Comparison of ENCODE assay signal across 15 cellular contexts in the genomic region with DNA sequence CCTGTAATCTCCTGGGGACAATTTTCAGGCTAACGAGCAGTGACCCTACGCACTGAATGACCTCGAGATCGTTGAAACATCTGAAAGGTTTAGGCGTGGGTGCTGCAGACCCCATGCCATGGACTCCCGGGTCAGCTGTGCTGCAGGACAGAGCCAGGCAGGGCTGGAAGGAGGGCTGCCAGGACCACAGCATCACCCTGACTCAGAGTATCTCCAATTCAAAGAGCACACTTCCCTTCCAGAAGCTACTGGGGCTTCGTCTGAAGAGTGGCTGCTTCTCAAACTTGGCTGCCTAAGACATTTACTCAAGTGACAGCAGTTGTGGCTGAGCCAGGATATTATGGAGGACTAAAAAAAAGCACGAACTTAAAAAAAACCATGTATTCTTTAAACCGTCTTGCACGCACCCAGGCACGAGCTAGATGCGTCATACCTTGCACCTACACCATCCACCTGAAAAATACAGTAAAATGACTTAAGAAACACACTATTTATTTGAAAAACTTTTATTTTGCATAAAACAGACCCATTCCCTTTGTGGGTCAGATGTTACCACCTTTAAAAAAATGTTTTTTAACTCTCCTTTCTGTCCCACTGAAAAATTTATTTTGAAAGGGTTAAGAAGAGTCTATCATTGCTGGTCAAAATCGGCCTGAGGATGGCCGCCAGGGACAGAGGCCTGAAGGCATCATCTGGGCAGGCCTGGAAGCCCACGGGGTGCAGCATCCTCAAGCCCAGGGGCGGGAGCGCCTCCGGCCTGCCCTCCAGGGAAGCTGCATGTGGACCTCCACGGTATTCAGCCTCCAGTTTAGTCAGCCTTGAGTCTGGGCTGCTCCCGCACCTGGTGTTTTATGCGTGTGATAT. TPM values are rescaled to one million over a fixed set of nuclear protein-coding genes. Genes with fewer than 3 reads are reported as not detected.
DNase-seq lines count a peak whose midpoint lies in the region; ATAC-seq and TF ChIP-seq lines count a peak whose summit lies in the region.
"Had no signal": no experiment of that assay in that cellular context is flagged by ENCODE, and none has a peak within 500 bp of the region (broad histone marks: within the 10 kb centered on the region; RNA-seq: fewer than 3 reads in every experiment).

No MANE protein-coding gene starts in this region.

- no peak for ATAC-seq in CD4-positive, alpha-beta T cell (ENCODE audit: poor library complexity)
- ATAC-seq in left ventricle myocardium superior (peak; percentile 38), GM19351 (IDR thresholded peaks at IDR 0.05; ENCODE audit: unreplicated experiment) (no peak)
- ATAC-seq in stimulated activated naive CD8-positive, alpha-beta T cell treated with anti-CD3 and anti-CD28 coated beads, Interleukin-15, Interleukin-2, amounts not matched to agents 100 U/mL and 50 U/mL, for 24 hours = no peak

- no peak for DNase-seq in CD4-positive, alpha-beta T cell
- DNase-seq in astrocyte of the hippocampus (ENCODE audit: low read depth, low spot score) = peak; percentile 24
- DNase-seq in left ventricle myocardium superior = peak; percentile 28
- DNase-seq in prostate gland (ENCODE audit: low spot score) = no peak
- DNase-seq in stimulated activated naive CD8-positive, alpha-beta T cell treated with anti-CD3 and anti-CD28 coated beads, Interleukin-15, Interleukin-2, amounts not matched to agents 100 U/mL and 50 U/mL, for 24 hours = no peak
- no peak for DNase-seq in H7
- DNase-seq in UCSD-AML1 (lab: John Stamatoyannopoulos, UW; ENCODE audit: unreplicated experiment) = no peak
- DNase-seq: DMS 273 treated with DMSO at 0.1 percent for 48 hours; naive thymus-derived CD8-positive, alpha-beta T cell; NCI-H1436 treated with DMSO at 0.1 percent for 48 hours; SK-N-SH had no signal

- H3K27ac Mint-ChIP-seq in CD4-positive, alpha-beta T cell = peak overlapping the region; percentile 30
- H3K27ac Mint-ChIP-seq: activated T-helper 1 cell treated with anti-CD3 and anti-CD28 coated beads, Interleukin-12 subunit alpha, Interleukin-12 subunit beta, Interleukin-2, Interleukin-4 antibody, amounts not matched to agents 30 ng/mL and 10 ng/mL and 1 ng/mL, durations not matched to agents 14 hours and 24 hours and 36 hours; GM23338 had no signal

- H3K4me1 Mint-ChIP-seq in CD4-positive, alpha-beta T cell (ENCODE audit: low read depth) = no peaks in the 10 kb centered on the region

- no peaks in the 10 kb centered on the region for H3K4me1 ChIP-seq in prostate gland (replicated peaks)
- H3K4me1 ChIP-seq: ascending aorta had no signal

- no peak overlapping the region for H3K4me3 Mint-ChIP-seq in CD4-positive, alpha-beta T cell
- H3K4me3 Mint-ChIP-seq: activated T-helper 1 cell treated with anti-CD3 and anti-CD28 coated beads, Interleukin-12 subunit alpha, Interleukin-12 subunit beta, Interleukin-2, Interleukin-4 antibody, amounts not matched to agents 30 ng/mL and 10 ng/mL and 1 ng/mL, durations not matched to agents 14 hours and 24 hours and 36 hours; GM23338; naive thymus-derived CD8-positive, alpha-beta T cell had no signal

- H3K36me3 ChIP-seq in prostate gland (peaks cover 0 to 11% of the 10 kb centered on the region in 2 donors), H7 (replicated peaks; ENCODE audit: control insufficient read depth, insufficient read depth, low read length) (no peaks in the 10 kb centered on the region)

- no peaks in the 10 kb centered on the region for H3K27me3 ChIP-seq in CD4-positive, alpha-beta T cell (ENCODE audit: control insufficient read depth, insufficient read depth, low read length)
- H3K27me3 ChIP-seq in prostate gland (replicated peaks; ENCODE audit: insufficient read depth) (no peaks in the 10 kb centered on the region), H7 (ENCODE audit: control insufficient read depth, insufficient read depth, low read length) (no peaks in the 10 kb centered on the region)
- H3K27me3 ChIP-seq: ascending aorta had no signal

- intact Hi-C loops in CD4-positive, alpha-beta T cell (cut with DNase I, micrococcal nuclease) = loop anchor here in 1 of 2 experiments (10.0 kb wide), 1 partner anchor 153 kb away; a partner anchor contains a TSS
- intact Hi-C loops in left ventricle myocardium superior (cut with micrococcal nuclease) (no loop called here), prostate gland (cut with DNase I) (loop anchor here (10.0 kb wide), 1 partner anchor 223 kb away; a partner anchor contains a TSS)

- no peak for TF ChIP-seq POLR2A in prostate gland (IDR thresholded peaks at IDR 0.05)

- no peaks in the 10 kb centered on the region for H3K9me3 ChIP-seq in CD4-positive, alpha-beta T cell (ENCODE audit: control insufficient read depth, low read length)
- no peaks in the 10 kb centered on the region for H3K9me3 ChIP-seq in prostate gland
- H3K9me3 ChIP-seq: ascending aorta, SK-N-SH had no signal

- H3K36me3 Mint-ChIP-seq in CD4-positive, alpha-beta T cell (ENCODE audit: low read depth) = no peaks in the 10 kb centered on the region

- CTCF ChIA-PET in CD4-positive, alpha-beta T cell (lab: Charles Lee) = interaction anchor here (1.6 to 4.9 kb wide), 3 partner anchors 20 to 45 kb away, joined by 3 to 45 read pairs (median 20); no protein-coding TSS in a partner anchor

- 69% methylated on average over 21 of the region's 21 CpGs for whole genome bisulfite sequencing in prostate gland

- TF ChIP-seq CTCF in CD4-positive, alpha-beta T cell (IDR thresholded peaks at IDR 0.05) = no peak
- no peak for TF ChIP-seq CTCF in prostate gland (IDR thresholded peaks at IDR 0.05)

- H3K27ac ChIP-seq in CD4-positive, alpha-beta T cell (ENCODE audit: low read depth, low read length) = no peak overlapping the region
- peak overlapping the region; percentile 6 to 33 for H3K27ac ChIP-seq in prostate gland
- H3K27ac ChIP-seq: ascending aorta had no signal

- no peak overlapping the region for H3K4me3 ChIP-seq in prostate gland
- no peak overlapping the region for H3K4me3 ChIP-seq in H7 (ENCODE audit: insufficient read depth, low read depth, low read length)
- H3K4me3 ChIP-seq: ascending aorta, GM23338 had no signal

- POLR2A ChIA-PET in CD4-positive, alpha-beta T cell (lab: Charles Lee) = interaction anchor here (1.3 to 2.2 kb wide), 2 partner anchors 10 to 14 kb away, joined by 5 to 7 read pairs; no protein-coding TSS in a partner anchor

- no peaks in the 10 kb centered on the region for H3K9me3 Mint-ChIP-seq in CD4-positive, alpha-beta T cell
- H3K9me3 Mint-ChIP-seq: activated T-helper 1 cell treated with anti-CD3 and anti-CD28 coated beads, Interleukin-12 subunit alpha, Interleukin-12 subunit beta, Interleukin-2, Interleukin-4 antibody, amounts not matched to agents 30 ng/mL and 10 ng/mL and 1 ng/mL, durations not matched to agents 14 hours and 24 hours and 36 hours; GM23338; naive thymus-derived CD8-positive, alpha-beta T cell had no signal

- no peaks in the 10 kb centered on the region for H3K27me3 Mint-ChIP-seq in CD4-positive, alpha-beta T cell
- H3K27me3 Mint-ChIP-seq: naive thymus-derived CD8-positive, alpha-beta T cell had no signal

RNA-seq across cellular contexts. Expression of a gene that starts 13.1 kb away (rescaled TPM):
- 10 to 100 TPM in 1 of 2 experiments, 1 to 10 TPM in 1; 8.9 to 10.3 TPM for total RNA-seq in CD4-positive, alpha-beta T cell
- total RNA-seq in left ventricle myocardium superior = 25.4 TPM
- 10 to 100 TPM; 18.1 to 21.0 TPM for total RNA-seq in prostate gland
- total RNA-seq in H7 (2014; rRNA removed; shearing (Covaris generic)) = 36.2 and 52.6 TPM in 2 replicates

Comparison
In these comparisons a context has a peak if more than half of its experiments do, and no peak if none do; other contexts are left out.
1. DNase-seq: peak in astrocyte of the hippocampus (single experiment) and left ventricle myocardium superior (single experiment); none in CD4-positive, alpha-beta T cell (0 of 10), prostate gland (single experiment), stimulated activated naive CD8-positive, alpha-beta T cell treated with anti-CD3 and anti-CD28 coated beads, Interleukin-15, Interleukin-2, amounts not matched to agents 100 U/mL and 50 U/mL, for 24 hours (single experiment), H7 (single experiment) and UCSD-AML1 (single experiment).